1 cellular context compared by ENCODE assay signal in the genomic region with DNA sequence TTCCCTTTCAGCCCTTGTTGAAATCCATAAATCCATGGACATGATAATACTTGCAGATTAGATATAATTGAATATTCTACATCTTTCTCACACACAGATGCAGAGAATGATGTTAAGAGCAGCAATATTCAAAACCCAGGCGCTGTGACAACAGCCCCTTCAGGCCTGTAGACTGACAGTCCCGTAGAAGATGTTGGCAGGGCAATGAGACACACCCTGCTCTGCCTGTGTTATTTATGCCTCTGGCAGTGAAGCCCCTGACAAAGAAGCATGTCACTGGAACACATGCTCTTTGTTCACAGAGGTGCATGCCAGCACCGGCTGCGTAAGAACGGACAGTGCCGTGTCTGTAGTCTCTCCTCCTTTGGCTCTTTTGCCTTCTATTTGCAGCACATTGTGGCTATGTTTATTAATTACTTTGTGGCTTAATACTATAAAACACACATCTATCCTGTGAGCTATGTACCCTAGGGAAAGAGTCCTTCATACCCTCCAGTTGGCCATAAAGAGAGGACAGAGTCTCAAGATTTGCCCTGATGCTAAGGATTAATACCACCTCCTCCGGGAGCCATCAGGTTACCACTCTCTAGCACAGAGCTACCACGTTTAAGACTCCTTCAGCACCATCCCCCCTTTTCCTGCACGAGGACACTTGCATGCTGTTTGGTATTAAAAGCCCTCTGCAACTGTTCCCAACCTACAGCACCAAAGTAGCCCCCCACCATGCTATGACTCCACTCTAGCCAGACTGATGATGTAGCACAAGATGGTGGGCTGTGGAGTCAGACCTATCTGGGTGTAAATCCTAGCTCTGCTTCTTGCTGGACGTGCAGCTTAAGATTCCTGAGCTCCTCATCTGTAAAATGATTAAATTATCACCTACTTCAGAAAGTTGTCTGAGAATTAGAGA.
TF ChIP-seq lines count a peak whose summit lies in the region.

No MANE protein-coding gene starts in this region.

TF ChIP-seq in K562, 482 proteins besides CTCF, POLR2A, EP300 and RAD21 (continued from another document and continues in another):
- TF ChIP-seq, protein P1, sequence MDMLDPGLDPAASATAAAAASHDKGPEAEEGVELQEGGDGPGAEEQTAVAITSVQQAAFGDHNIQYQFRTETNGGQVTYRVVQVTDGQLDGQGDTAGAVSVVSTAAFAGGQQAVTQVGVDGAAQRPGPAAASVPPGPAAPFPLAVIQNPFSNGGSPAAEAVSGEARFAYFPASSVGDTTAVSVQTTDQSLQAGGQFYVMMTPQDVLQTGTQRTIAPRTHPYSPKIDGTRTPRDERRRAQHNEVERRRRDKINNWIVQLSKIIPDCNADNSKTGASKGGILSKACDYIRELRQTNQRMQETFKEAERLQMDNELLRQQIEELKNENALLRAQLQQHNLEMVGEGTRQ (CRISPR knock-in tag; IDR thresholded peaks at IDR 0.05) = no peak
- no peak for TF ChIP-seq CEBPB (tag; IDR thresholded peaks at IDR 0.05)
- no peak for TF ChIP-seq TEAD4 (IDR thresholded peaks at IDR 0.05; ENCODE audit: low read length)
- no peak for TF ChIP-seq TEAD4 (CRISPR knock-in tag; IDR thresholded peaks at IDR 0.05; ENCODE audit: borderline replicate concordance)
- TF ChIP-seq FOXK2 (conservative IDR thresholded peaks at IDR 0.05 in 1 of 2, IDR thresholded peaks at IDR 0.05 in 1 of 2; ENCODE audit: low read depth in 2 of 2) = peak in 1 of 2 experiments; percentile 14; a peak in 1 of 4 replicates
- peak; percentile 25; the same call in 1 of the 2 replicates for TF ChIP-seq ZNF165 (CRISPR knock-in tag; IDR thresholded peaks at IDR 0.05; ENCODE audit: borderline replicate concordance)
- TF ChIP-seq PBX2 (CRISPR knock-in tag; IDR thresholded peaks at IDR 0.05; ENCODE audit: low read depth) = no peak
- 0 out of 2 replicates have a peak, but pooled peaks have one; percentile 29 for TF ChIP-seq PBX2 (tag; conservative IDR thresholded peaks at IDR 0.05; ENCODE audit: low read depth)
- TF ChIP-seq ZNF507 (tag; conservative IDR thresholded peaks at IDR 0.05) = no peak
- no peak for TF ChIP-seq CBFA2T2 (conservative IDR thresholded peaks at IDR 0.05)
- TF ChIP-seq ZNF445 (CRISPR knock-in tag; IDR thresholded peaks at IDR 0.05; ENCODE audit: low read depth) = peak; percentile 61; the same call in 1 of the 2 replicates
- no peak for TF ChIP-seq BCLAF1 (IDR thresholded peaks at IDR 0.05; ENCODE audit: borderline replicate concordance in 1 of 2, control insufficient read depth in 1 of 2, low read depth in 2 of 2, low read length in 1 of 2)
- TF ChIP-seq ELF4 (CRISPR knock-in tag; IDR thresholded peaks at IDR 0.05) = 0 out of 2 replicates have a peak, but pooled peaks have one; percentile 31
- TF ChIP-seq RNF2 (IDR thresholded peaks at IDR 0.05) = 0 out of 2 replicates have a peak, but pooled peaks have one; percentile 3
- TF ChIP-seq, protein P2, sequence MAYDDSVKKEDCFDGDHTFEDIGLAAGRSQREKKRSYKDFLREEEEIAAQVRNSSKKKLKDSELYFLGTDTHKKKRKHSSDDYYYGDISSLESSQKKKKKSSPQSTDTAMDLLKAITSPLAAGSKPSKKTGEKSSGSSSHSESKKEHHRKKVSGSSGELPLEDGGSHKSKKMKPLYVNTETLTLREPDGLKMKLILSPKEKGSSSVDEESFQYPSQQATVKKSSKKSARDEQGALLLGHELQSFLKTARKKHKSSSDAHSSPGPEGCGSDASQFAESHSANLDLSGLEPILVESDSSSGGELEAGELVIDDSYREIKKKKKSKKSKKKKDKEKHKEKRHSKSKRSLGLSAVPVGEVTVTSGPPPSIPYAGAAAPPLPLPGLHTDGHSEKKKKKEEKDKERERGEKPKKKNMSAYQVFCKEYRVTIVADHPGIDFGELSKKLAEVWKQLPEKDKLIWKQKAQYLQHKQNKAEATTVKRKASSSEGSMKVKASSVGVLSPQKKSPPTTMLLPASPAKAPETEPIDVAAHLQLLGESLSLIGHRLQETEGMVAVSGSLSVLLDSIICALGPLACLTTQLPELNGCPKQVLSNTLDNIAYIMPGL (CRISPR knock-in tag; IDR thresholded peaks at IDR 0.05) = 0 out of 2 replicates have a peak, but pooled peaks have one; percentile 35
- 0 out of 2 replicates have a peak, but pooled peaks have one; percentile 9 for TF ChIP-seq GTF2A2 (tag; IDR thresholded peaks at IDR 0.05)
- TF ChIP-seq MEIS2 (IDR thresholded peaks at IDR 0.05; ENCODE audit: partially characterized antibody) = peak; percentile 84
- no peak for TF ChIP-seq RAD51 (IDR thresholded peaks at IDR 0.05; ENCODE audit: borderline replicate concordance, low read depth)
- no peak for TF ChIP-seq ATF7 (IDR thresholded peaks at IDR 0.05)
- no peak for TF ChIP-seq CEBPZ (IDR thresholded peaks at IDR 0.05; ENCODE audit: borderline replicate concordance, low read depth, low read length)
- no peak for TF ChIP-seq ZFP1 (CRISPR knock-in tag; IDR thresholded peaks at IDR 0.05)
- 0 out of 2 replicates have a peak, but pooled peaks have one; percentile 19 for TF ChIP-seq HINFP (tag; conservative IDR thresholded peaks at IDR 0.05; ENCODE audit: low read depth)
- TF ChIP-seq, protein P3, sequence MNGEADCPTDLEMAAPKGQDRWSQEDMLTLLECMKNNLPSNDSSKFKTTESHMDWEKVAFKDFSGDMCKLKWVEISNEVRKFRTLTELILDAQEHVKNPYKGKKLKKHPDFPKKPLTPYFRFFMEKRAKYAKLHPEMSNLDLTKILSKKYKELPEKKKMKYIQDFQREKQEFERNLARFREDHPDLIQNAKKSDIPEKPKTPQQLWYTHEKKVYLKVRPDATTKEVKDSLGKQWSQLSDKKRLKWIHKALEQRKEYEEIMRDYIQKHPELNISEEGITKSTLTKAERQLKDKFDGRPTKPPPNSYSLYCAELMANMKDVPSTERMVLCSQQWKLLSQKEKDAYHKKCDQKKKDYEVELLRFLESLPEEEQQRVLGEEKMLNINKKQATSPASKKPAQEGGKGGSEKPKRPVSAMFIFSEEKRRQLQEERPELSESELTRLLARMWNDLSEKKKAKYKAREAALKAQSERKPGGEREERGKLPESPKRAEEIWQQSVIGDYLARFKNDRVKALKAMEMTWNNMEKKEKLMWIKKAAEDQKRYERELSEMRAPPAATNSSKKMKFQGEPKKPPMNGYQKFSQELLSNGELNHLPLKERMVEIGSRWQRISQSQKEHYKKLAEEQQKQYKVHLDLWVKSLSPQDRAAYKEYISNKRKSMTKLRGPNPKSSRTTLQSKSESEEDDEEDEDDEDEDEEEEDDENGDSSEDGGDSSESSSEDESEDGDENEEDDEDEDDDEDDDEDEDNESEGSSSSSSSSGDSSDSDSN (IDR thresholded peaks at IDR 0.05; ENCODE audit: borderline replicate concordance in 1 of 2, low read depth in 2 of 2, low read length in 2 of 2) = no peak
- TF ChIP-seq ZNF444 (CRISPR knock-in tag; IDR thresholded peaks at IDR 0.05) = no peak
- TF ChIP-seq PHB (CRISPR knock-in tag; IDR thresholded peaks at IDR 0.05) = no peak
- peak; percentile 34; the same call in 1 of the 2 replicates for TF ChIP-seq LCOR (CRISPR knock-in tag; IDR thresholded peaks at IDR 0.05)
- TF ChIP-seq MYC (IDR thresholded peaks at IDR 0.05; ENCODE audit: low read depth, low read length) = no peak; the same call in 1 of the 2 replicates
- peak; percentile 23; the same call in 1 of the 2 replicates for TF ChIP-seq MYC (CRISPR knock-in tag; IDR thresholded peaks at IDR 0.05; ENCODE audit: borderline replicate concordance, low read depth)
- 0 out of 2 replicates have a peak, but pooled peaks have one; percentile 25 for TF ChIP-seq HEY1 (CRISPR knock-in tag; IDR thresholded peaks at IDR 0.05; ENCODE audit: borderline replicate concordance)
- TF ChIP-seq FOS (IDR thresholded peaks at IDR 0.05; ENCODE audit: extremely low read depth, insufficient read length) = no peak
- TF ChIP-seq, protein P4, sequence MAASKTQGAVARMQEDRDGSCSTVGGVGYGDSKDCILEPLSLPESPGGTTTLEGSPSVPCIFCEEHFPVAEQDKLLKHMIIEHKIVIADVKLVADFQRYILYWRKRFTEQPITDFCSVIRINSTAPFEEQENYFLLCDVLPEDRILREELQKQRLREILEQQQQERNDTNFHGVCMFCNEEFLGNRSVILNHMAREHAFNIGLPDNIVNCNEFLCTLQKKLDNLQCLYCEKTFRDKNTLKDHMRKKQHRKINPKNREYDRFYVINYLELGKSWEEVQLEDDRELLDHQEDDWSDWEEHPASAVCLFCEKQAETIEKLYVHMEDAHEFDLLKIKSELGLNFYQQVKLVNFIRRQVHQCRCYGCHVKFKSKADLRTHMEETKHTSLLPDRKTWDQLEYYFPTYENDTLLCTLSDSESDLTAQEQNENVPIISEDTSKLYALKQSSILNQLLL (CRISPR knock-in tag; IDR thresholded peaks at IDR 0.05; ENCODE audit: borderline replicate concordance) = no peak
- no peak for TF ChIP-seq TEAD2 (tag; IDR thresholded peaks at IDR 0.05)
- TF ChIP-seq, protein P5, sequence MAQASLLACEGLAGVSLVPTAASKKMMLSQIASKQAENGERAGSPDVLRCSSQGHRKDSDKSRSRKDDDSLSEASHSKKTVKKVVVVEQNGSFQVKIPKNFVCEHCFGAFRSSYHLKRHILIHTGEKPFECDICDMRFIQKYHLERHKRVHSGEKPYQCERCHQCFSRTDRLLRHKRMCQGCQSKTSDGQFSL (CRISPR knock-in tag; IDR thresholded peaks at IDR 0.05) = no peak
- TF ChIP-seq, protein P5 (tag; IDR thresholded peaks at IDR 0.05) = no peak; a peak in 1 of 4 replicates
- no peak for TF ChIP-seq RBM22 (IDR thresholded peaks at IDR 0.05; ENCODE audit: low read depth, low read length, poor library complexity, severe bottlenecking)
- peak; percentile 23; the same call in 1 of the 2 replicates for TF ChIP-seq C11orf30 (IDR thresholded peaks at IDR 0.05; ENCODE audit: low read depth)
- no peak for TF ChIP-seq ZNF140 (CRISPR knock-in tag; IDR thresholded peaks at IDR 0.05)
